In genomic region chr2:210225461-210225798, GRCh38 we compare ENCODE assay signal across 9 cellular contexts. TPM values are rescaled to one million over a fixed set of nuclear protein-coding genes. Genes with fewer than 3 reads are reported as not detected.
A peak's percentile ranks its signal among the peaks of the same experiment; 100 is the strongest.
DNase-seq lines count a peak whose midpoint lies in the region; ATAC-seq, FAIRE-seq and TF ChIP-seq lines count a peak whose summit lies in the region.
"Had no signal": no experiment of that assay in that cellular context is flagged by ENCODE, and none has a peak within 500 bp of the region (broad histone marks: within the 10 kb centered on the region; RNA-seq: fewer than 3 reads in every experiment).

No MANE protein-coding gene starts in this region.

- H3K4me1 Mint-ChIP-seq in endodermal cell, result peaks cover 10% of the 10 kb centered on the region

- no peak overlapping the region for H3K27ac Mint-ChIP-seq in endodermal cell

- no peak for FAIRE-seq in H54 (lab: Jason Lieb, UNC)

- H3K9ac ChIP-seq in endodermal cell (ENCODE audit: extremely low read depth, low read length, poor library complexity, severe bottlenecking), result peak overlapping the region; percentile 34
- H3K9ac ChIP-seq in muscle layer of colon (ENCODE audit: low read length), result no peak overlapping the region

- no peaks in the 10 kb centered on the region for H3K36me3 Mint-ChIP-seq in endodermal cell (ENCODE audit: low read depth)

- TF ChIP-seq CTCF in right atrium auricular region (IDR thresholded peaks at IDR 0.05) (no peak), endodermal cell (conservative IDR thresholded peaks at IDR 0.05) (no peak)

- H3K9me3 ChIP-seq in right atrium auricular region (no peaks in the 10 kb centered on the region), endodermal cell (ENCODE audit: control insufficient read depth, low read length) (no peaks in the 10 kb centered on the region), muscle layer of colon (ENCODE audit: low read length) (no peaks in the 10 kb centered on the region)

- H3K27me3 ChIP-seq in right atrium auricular region (no peaks in the 10 kb centered on the region), endodermal cell (ENCODE audit: control insufficient read depth, insufficient read depth, low read length, poor library complexity, severe bottlenecking) (peaks cover 36% of the 10 kb centered on the region), muscle layer of colon (ENCODE audit: control insufficient read depth in 1 of 2, insufficient read depth in 2 of 2, low read length in 2 of 2) (peaks cover 0 to 9% of the 10 kb centered on the region in 2 donors)

- H3K27me3 Mint-ChIP-seq in endodermal cell (ENCODE audit: insufficient read depth), result peaks cover 54% of the 10 kb centered on the region

- H3K4me3 Mint-ChIP-seq in endodermal cell, result peak overlapping the region; percentile 63

- H3K27ac ChIP-seq in right atrium auricular region (peak overlapping the region; percentile 44 to 54), endodermal cell (ENCODE audit: low read depth, low read length) (no peak overlapping the region), muscle layer of colon (ENCODE audit: low read depth, low read length) (no peak overlapping the region)
- H3K27ac ChIP-seq: epithelial cell of prostate had no signal

- H3K36me3 ChIP-seq in right atrium auricular region (no peaks in the 10 kb centered on the region), endodermal cell (ENCODE audit: control insufficient read depth, insufficient read depth, low read length) (no peaks in the 10 kb centered on the region), muscle layer of colon (ENCODE audit: insufficient read depth, low read length) (no peaks in the 10 kb centered on the region)

- intact Hi-C loops in Right ventricle myocardium inferior (cut with DNase I), result no loop called here

- TF ChIP-seq POLR2A in H54 (IDR thresholded peaks at IDR 0.05; ENCODE audit: low read depth, low read length), result no peak

- DNase-seq in right atrium auricular region (ENCODE audit: low spot score) (no peak), Right ventricle myocardium inferior (ENCODE audit: missing footprints) (no peak), endodermal cell (no peak), pons (ENCODE audit: low spot score) (no peak), H54 (ENCODE audit: insufficient read length, low spot score) (no peak), T-helper 9 cell (no peak)

- peak overlapping the region; percentile 42 to 60 for H3K4me3 ChIP-seq in right atrium auricular region
- peak overlapping the region; percentile 86 for H3K4me3 ChIP-seq in endodermal cell (ENCODE audit: low read length)
- peak overlapping the region; percentile 56 to 58 for H3K4me3 ChIP-seq in muscle layer of colon (ENCODE audit: low read depth in 1 of 2, low read length in 2 of 2)

- whole genome bisulfite sequencing in endodermal cell (ENCODE audit: insufficient coverage in 1 of 2, insufficient read length in 1 of 2), 2 experiments, result 23 to 33% methylated on average over 5 to 10 of the region's 10 CpGs

- H3K9me3 Mint-ChIP-seq in endodermal cell, result no peaks in the 10 kb centered on the region

- H3K4me1 ChIP-seq in right atrium auricular region (peaks cover 0 to 13% of the 10 kb centered on the region in 2 donors), endodermal cell (ENCODE audit: control insufficient read depth, insufficient read depth, low read length) (no peaks in the 10 kb centered on the region), muscle layer of colon (ENCODE audit: insufficient read depth, low read length) (no peaks in the 10 kb centered on the region)

- ATAC-seq in Right ventricle myocardium inferior, result no peak
- ATAC-seq in GM19023 (IDR thresholded peaks at IDR 0.05; ENCODE audit: unreplicated experiment), result no peak

RNA-seq across cellular contexts. Expression of gene ACADL, which starts 0.2 kb away (rescaled TPM):
- total RNA-seq in right atrium auricular region (1 to 10 TPM; 1.4 to 1.9 TPM), Right ventricle myocardium inferior (0.76 TPM), endodermal cell (1 to 10 TPM in 1 of 2 donors, under 1 TPM in 1; 0.66 to 1.1 TPM)
- 0.18 TPM for polyA plus RNA-seq in endodermal cell (2013, experiment 1 of 2)
- 0.33 TPM for polyA plus RNA-seq in endodermal cell (2013, experiment 2 of 2)

RNA-seq across cellular contexts. Expression of gene KANSL1L, which starts 54.2 kb away (rescaled TPM):
- total RNA-seq in right atrium auricular region (10 to 100 TPM; 16.5 to 19.4 TPM), Right ventricle myocardium inferior (14.7 TPM), endodermal cell (10 to 100 TPM; 26.6 to 31.3 TPM)
- 17.1 TPM for polyA plus RNA-seq in endodermal cell (2013, experiment 1 of 2)
- 19.7 TPM for polyA plus RNA-seq in endodermal cell (2013, experiment 2 of 2)

Comparison
In these comparisons a context has a peak if more than half of its experiments do, and no peak if none do; other contexts are left out.
1. H3K27ac ChIP-seq: peak in right atrium auricular region (2 of 2); none in endodermal cell (single experiment) and muscle layer of colon (single experiment).
2. Peak in every context shown above with its lines, with median percentiles within 50 percentile points of each other: H3K4me3 ChIP-seq.